Comparison of ENCODE assay signal across 18 cellular contexts in the genomic region with DNA sequence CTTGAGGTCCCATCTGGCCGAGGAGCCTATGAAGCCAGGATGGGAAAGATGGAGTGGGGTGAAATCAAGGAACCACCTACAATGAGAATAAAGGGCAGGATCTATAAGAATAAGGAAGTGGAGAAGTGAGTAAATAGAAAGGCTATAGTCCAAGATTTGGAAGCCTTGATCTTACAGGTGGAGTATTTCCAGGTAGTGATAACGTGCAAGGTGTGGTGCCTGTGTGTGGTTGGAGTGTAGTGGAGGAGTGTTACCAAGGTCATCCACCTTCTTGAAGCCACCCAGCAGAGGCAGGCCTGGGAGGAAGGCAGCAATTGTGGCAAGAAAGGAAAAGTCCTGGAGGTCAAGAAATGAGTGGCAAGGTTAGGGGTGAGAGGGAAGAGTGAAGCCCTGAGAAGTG.
A peak's percentile ranks its signal among the peaks of the same experiment; 100 is the strongest.
DNase-seq lines count a peak whose midpoint lies in the region; ATAC-seq and TF ChIP-seq lines count a peak whose summit lies in the region.
"Had no signal": no experiment of that assay in that cellular context is flagged by ENCODE, and none has a peak within 500 bp of the region (broad histone marks: within the 10 kb centered on the region; RNA-seq: fewer than 3 reads in every experiment).

No MANE protein-coding gene starts in this region.

- no peaks in the 10 kb centered on the region for H3K9me3 ChIP-seq in CD8-positive, alpha-beta memory T cell (ENCODE audit: low read length)
- no peaks in the 10 kb centered on the region for H3K9me3 ChIP-seq in T-helper 17 cell (ENCODE audit: control insufficient read depth, low read length, poor library complexity, severe bottlenecking)
- H3K9me3 ChIP-seq in hepatocyte (ENCODE audit: low read depth) = no peaks in the 10 kb centered on the region
- no peaks in the 10 kb centered on the region for H3K9me3 ChIP-seq in trophoblast cell (ENCODE audit: insufficient read depth, low read depth, low read length)
- H3K9me3 ChIP-seq: right lobe of liver, vagina had no signal

- H3K27ac Mint-ChIP-seq in CD8-positive, alpha-beta memory T cell = peak overlapping the region in 6 of 8 donors; percentile 28 to 83 (median 62)
- H3K27ac Mint-ChIP-seq in T-helper 17 cell = peak overlapping the region; percentile 82

- H3K9me2 ChIP-seq in hepatocyte (replicated peaks; ENCODE audit: insufficient read depth) = no peaks in the 10 kb centered on the region

- no peak overlapping the region for H2AFZ ChIP-seq in hepatocyte
- no peak overlapping the region for H2AFZ ChIP-seq in trophoblast cell (ENCODE audit: insufficient read depth, low read length, poor library complexity)

- no peak for DNase-seq in CD8-positive, alpha-beta memory T cell
- DNase-seq in T-helper 17 cell (no peak), hepatocyte (ENCODE audit: low spot score) (peak; percentile 39), trophoblast cell (no peak), GDM1 (lab: John Stamatoyannopoulos, UW) (no peak), germinal center (ENCODE audit: low spot score) (no peak)
- DNase-seq in activated T-cell treated with anti-CD3 and anti-CD28 coated beads, Interleukin-2, amount 50 U/mL, for 4 hours = no peak
- DNase-seq: AML-193, dermis blood vessel endothelial cell, foreskin melanocyte, Karpas-422, midbrain, NCI-H1105, NCI-H2107, PC-3, right lobe of liver had no signal

- no peak overlapping the region for H3K4ac ChIP-seq in trophoblast cell (ENCODE audit: low read depth, low read length)

- H2BK12ac ChIP-seq in trophoblast cell (ENCODE audit: low read length) = peak overlapping the region; percentile 50

- H3K9me3 Mint-ChIP-seq in CD8-positive, alpha-beta memory T cell = no peaks in the 10 kb centered on the region
- H3K9me3 Mint-ChIP-seq in activated T-cell treated with anti-CD3 and anti-CD28 coated beads, Interleukin-2, amount 50 U/mL, for 4 hours = no peaks in the 10 kb centered on the region

- H3K4me2 ChIP-seq in hepatocyte (no peak overlapping the region), trophoblast cell (ENCODE audit: low read length) (no peak overlapping the region)

- H3K36me3 Mint-ChIP-seq in CD8-positive, alpha-beta memory T cell = peaks cover 0 to 11% (median 0%) of the 10 kb centered on the region in 3 donors
- peaks cover 2% of the 10 kb centered on the region for H3K36me3 Mint-ChIP-seq in T-helper 17 cell (ENCODE audit: low read depth)
- peaks cover 10% of the 10 kb centered on the region for H3K36me3 Mint-ChIP-seq in activated T-cell treated with anti-CD3 and anti-CD28 coated beads, Interleukin-2, amount 50 U/mL, for 4 hours (ENCODE audit: insufficient read depth)

- H3K79me1 ChIP-seq in trophoblast cell (ENCODE audit: low read length) = no peaks in the 10 kb centered on the region

- H3K14ac ChIP-seq in trophoblast cell (ENCODE audit: low read length) = peak overlapping the region; percentile 44

- peak overlapping the region; percentile 38 for H4K91ac ChIP-seq in trophoblast cell (ENCODE audit: low read depth, low read length)

- 69% methylated on average over 2 of the region's 2 CpGs for whole genome bisulfite sequencing in hepatocyte (ENCODE audit: low lambda C conversion rate, missing lambda C conversion rate)
- WGBS in trophoblast cell (ENCODE audit: extremely low coverage, insufficient coverage, insufficient read length) = no CpG with 5 or more reads among the region's 2 CpGs

- H3K23ac ChIP-seq in trophoblast cell (ENCODE audit: low read length) = no peak overlapping the region

- H3K36me3 ChIP-seq in CD8-positive, alpha-beta memory T cell (ENCODE audit: insufficient read depth, low read length) = no peaks in the 10 kb centered on the region
- no peaks in the 10 kb centered on the region for H3K36me3 ChIP-seq in hepatocyte (replicated peaks; ENCODE audit: insufficient read depth, low read depth)
- H3K36me3 ChIP-seq in trophoblast cell (ENCODE audit: control insufficient read depth in 1 of 2, insufficient read depth in 2 of 2, low read length in 2 of 2) = no peaks in the 10 kb centered on the region
- H3K36me3 ChIP-seq: right lobe of liver, vagina had no signal

- H3K4me3 ChIP-seq in CD8-positive, alpha-beta memory T cell (ENCODE audit: low read length) = no peak overlapping the region
- H3K4me3 ChIP-seq in hepatocyte = no peak overlapping the region
- no peak overlapping the region for H3K4me3 ChIP-seq in trophoblast cell (ENCODE audit: low read depth, low read length)
- H3K4me3 ChIP-seq: right lobe of liver, vagina had no signal

- H3K9ac ChIP-seq in trophoblast cell (ENCODE audit: low read length) = no peak overlapping the region

- H3K4me3 Mint-ChIP-seq in CD8-positive, alpha-beta memory T cell = peak overlapping the region in 2 of 7 donors; percentile 6 to 39
- no peak overlapping the region for H3K4me3 Mint-ChIP-seq in T-helper 17 cell
- no peak overlapping the region for H3K4me3 Mint-ChIP-seq in activated T-cell treated with anti-CD3 and anti-CD28 coated beads, Interleukin-2, amount 50 U/mL, for 4 hours

- H2BK120ac ChIP-seq in trophoblast cell (ENCODE audit: insufficient read depth, low read length, poor library complexity) = peak overlapping the region; percentile 69

- CTCF ChIA-PET in CD8-positive, alpha-beta memory T cell (lab: Charles Lee) = no interaction called here

- no peaks in the 10 kb centered on the region for H3K27me3 Mint-ChIP-seq in CD8-positive, alpha-beta memory T cell
- no peaks in the 10 kb centered on the region for H3K27me3 Mint-ChIP-seq in T-helper 17 cell
- H3K27me3 Mint-ChIP-seq in activated T-cell treated with anti-CD3 and anti-CD28 coated beads, Interleukin-2, amount 50 U/mL, for 4 hours (ENCODE audit: low read depth) = no peaks in the 10 kb centered on the region

- H2AK5ac ChIP-seq in trophoblast cell (ENCODE audit: low read length) = no peak overlapping the region

- ATAC-seq in T-helper 17 cell = no peak
- no peak for ATAC-seq in activated T-cell treated with anti-CD3 and anti-CD28 coated beads, Interleukin-2, amount 50 U/mL, for 4 hours
- ATAC-seq: activated naive CD4-positive, alpha-beta T cell treated with anti-CD3 and anti-CD28 coated beads, Interleukin-2, amount 50 U/mL, for 72 hours; PC-3; right lobe of liver had no signal

- H3K27ac ChIP-seq in CD8-positive, alpha-beta memory T cell (ENCODE audit: low read depth, low read length) = no peak overlapping the region
- H3K27ac ChIP-seq in hepatocyte (peak overlapping the region; percentile 64), trophoblast cell (ENCODE audit: low read depth, low read length) (peak overlapping the region; percentile 16)
- H3K27ac ChIP-seq: right lobe of liver, vagina had no signal

- peak overlapping the region; percentile 44 for H4K8ac ChIP-seq in trophoblast cell (ENCODE audit: low read depth, low read length)

- POLR2A ChIA-PET in CD8-positive, alpha-beta memory T cell (lab: Charles Lee) = no interaction called here

- peaks cover 61% of the 10 kb centered on the region for H3K4me1 ChIP-seq in CD8-positive, alpha-beta memory T cell (ENCODE audit: insufficient read depth, low read length)
- H3K4me1 ChIP-seq in hepatocyte (ENCODE audit: insufficient read depth) = peaks cover 37% of the 10 kb centered on the region
- peaks cover 11 to 15% of the 10 kb centered on the region in 2 experiments for H3K4me1 ChIP-seq in trophoblast cell (ENCODE audit: control insufficient read depth in 1 of 2, insufficient read depth in 2 of 2, low read length in 2 of 2)
- H3K4me1 ChIP-seq: vagina had no signal

- H4K20me1 ChIP-seq in hepatocyte (ENCODE audit: insufficient read depth, poor library complexity, severe bottlenecking) = no peaks in the 10 kb centered on the region

- H3K27me3 ChIP-seq in CD8-positive, alpha-beta memory T cell (ENCODE audit: insufficient read depth, low read length, poor library complexity, severe bottlenecking) = no peaks in the 10 kb centered on the region
- H3K27me3 ChIP-seq in hepatocyte (no peaks in the 10 kb centered on the region), trophoblast cell (ENCODE audit: insufficient read depth, low read length) (no peaks in the 10 kb centered on the region)
- H3K27me3 ChIP-seq: right lobe of liver, vagina had no signal

- peaks cover 83 to 92% (median 90%) of the 10 kb centered on the region in 3 donors for H3K4me1 Mint-ChIP-seq in CD8-positive, alpha-beta memory T cell
- H3K4me1 Mint-ChIP-seq in T-helper 17 cell = peaks cover 62% of the 10 kb centered on the region
- H3K4me1 Mint-ChIP-seq in activated T-cell treated with anti-CD3 and anti-CD28 coated beads, Interleukin-2, amount 50 U/mL, for 4 hours (ENCODE audit: low read depth) = peaks cover 83% of the 10 kb centered on the region

- H4K12ac ChIP-seq in trophoblast cell (ENCODE audit: low read depth, low read length) = no peak overlapping the region

- peak overlapping the region; percentile 46 for H2BK5ac ChIP-seq in trophoblast cell (ENCODE audit: low read depth, low read length, poor library complexity)

- no peak for TF ChIP-seq CTCF in hepatocyte (IDR thresholded peaks at IDR 0.05; ENCODE audit: poor library complexity)

- H3K79me2 ChIP-seq in hepatocyte (peaks cover 28% of the 10 kb centered on the region), trophoblast cell (ENCODE audit: control insufficient read depth, insufficient read depth, low read length, poor library complexity) (no peaks in the 10 kb centered on the region)

- no peak overlapping the region for H3K18ac ChIP-seq in trophoblast cell (ENCODE audit: low read length)
